1 cellular context compared by ENCODE assay signal in the genomic region with DNA sequence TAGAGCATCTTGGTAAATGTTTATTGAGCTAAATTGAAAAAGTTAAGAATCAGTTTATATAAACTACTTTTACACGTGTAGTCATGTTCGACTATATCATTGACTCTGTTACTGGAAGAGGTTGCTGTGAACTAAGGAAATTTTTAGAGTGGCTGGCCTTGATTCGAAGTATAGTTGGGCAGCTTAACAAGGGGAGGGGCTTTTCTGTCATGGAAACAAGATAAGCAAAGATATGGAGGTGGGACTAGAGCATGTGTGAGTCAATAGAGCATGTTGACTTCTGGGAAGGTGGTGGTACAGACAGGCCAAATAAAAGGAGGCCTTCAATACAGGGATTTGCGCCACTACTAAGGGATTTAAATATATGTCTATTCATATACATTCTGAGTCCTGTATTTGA.
TF ChIP-seq lines count a peak whose summit lies in the region.

No MANE protein-coding gene starts in this region.

TF ChIP-seq in endothelial cell of umbilical vein, 7 proteins besides CTCF, POLR2A, EP300 and RAD21:
- TF ChIP-seq GATA2 (IDR thresholded peaks at IDR 0.05; ENCODE audit: insufficient read depth, insufficient read length, low read depth, low read length) (no peak), JUN (IDR thresholded peaks at IDR 0.05; ENCODE audit: borderline replicate concordance, insufficient read depth, insufficient read length, low read depth) (no peak), MYC (IDR thresholded peaks at IDR 0.05; ENCODE audit: low read depth, low read length) (no peak), EZH2 (IDR thresholded peaks at IDR 0.05; ENCODE audit: borderline replicate concordance, low read depth, low read length, severe bottlenecking) (no peak), FOS (IDR thresholded peaks at IDR 0.05; ENCODE audit: borderline replicate concordance, insufficient read depth, low read length) (no peak), POLR2AphosphoS5 (IDR thresholded peaks at IDR 0.05; ENCODE audit: insufficient read depth, low read depth, low read length) (no peak)
- TF ChIP-seq, protein P1, sequence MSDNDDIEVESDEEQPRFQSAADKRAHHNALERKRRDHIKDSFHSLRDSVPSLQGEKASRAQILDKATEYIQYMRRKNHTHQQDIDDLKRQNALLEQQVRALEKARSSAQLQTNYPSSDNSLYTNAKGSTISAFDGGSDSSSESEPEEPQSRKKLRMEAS (IDR thresholded peaks at IDR 0.05; ENCODE audit: insufficient read depth, insufficient read length): no peak
